26 cellular contexts compared by ENCODE assay signal in the genomic region with DNA sequence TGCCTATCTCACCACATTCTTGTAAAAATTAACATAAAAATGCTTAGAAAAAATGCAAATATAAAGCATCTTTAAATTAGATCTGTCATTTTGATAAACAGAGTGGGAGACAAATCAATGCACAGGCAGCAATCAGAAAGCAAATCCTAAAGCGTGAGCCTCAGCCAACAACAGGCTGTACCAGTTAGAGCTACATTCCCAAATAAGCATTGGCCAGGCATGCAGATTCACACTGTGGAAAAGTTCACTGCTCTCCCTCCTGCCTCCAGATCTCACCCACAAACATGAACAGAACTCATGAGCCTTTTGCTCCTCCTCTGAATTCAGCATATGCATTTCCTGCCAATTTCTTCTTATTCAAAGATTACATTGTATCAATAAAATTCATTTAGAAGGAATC.
DNase-seq lines count a peak whose midpoint lies in the region; ATAC-seq, FAIRE-seq and TF ChIP-seq lines count a peak whose summit lies in the region.
"Had no signal": no experiment of that assay in that cellular context is flagged by ENCODE, and none has a peak within 500 bp of the region (broad histone marks: within the 10 kb centered on the region; RNA-seq: fewer than 3 reads in every experiment).

No MANE protein-coding gene starts in this region.

- no peak overlapping the region for H2BK120ac ChIP-seq in mesendoderm (ENCODE audit: low read depth, low read length)

- no peaks in the 10 kb centered on the region for H3K79me1 ChIP-seq in mesendoderm (ENCODE audit: low read length)

- peak; percentile 63 for ATAC-seq in GM23338
- peak; percentile 55 for ATAC-seq in WTC11
- ATAC-seq: GM12878 had no signal

- H2AK5ac ChIP-seq in mesendoderm (ENCODE audit: low read length), result no peak overlapping the region

- H3K4me1 ChIP-seq in GM23338 (ENCODE audit: insufficient read depth) (peaks cover 26% of the 10 kb centered on the region), mesendoderm (ENCODE audit: control insufficient read depth, low read depth, low read length) (no peaks in the 10 kb centered on the region)
- H3K4me1 ChIP-seq: BE2C, BLaER1 had no signal

- CTCF ChIA-PET in WTC11 (lab: Charles Lee), result no interaction called here

- H3K27me3 Mint-ChIP-seq in GM23338 (ENCODE audit: insufficient read depth, low read depth, poor library complexity) (peaks cover 5% of the 10 kb centered on the region), WTC11 (ENCODE audit: low read depth) (no peaks in the 10 kb centered on the region; the same call in 1 of the 2 replicates)
- H3K27me3 Mint-ChIP-seq: CD4-positive, alpha-beta memory T cell; CD4-positive, CD25-positive, alpha-beta regulatory T cell; CD8-positive, alpha-beta memory T cell had no signal

- no peak for TF ChIP-seq CTCF in GM23338 (conservative IDR thresholded peaks at IDR 0.05; ENCODE audit: low read depth in 2 of 2)
- no peak for TF ChIP-seq CTCF in WTC11 (IDR thresholded peaks at IDR 0.05)

- POLR2A ChIA-PET in WTC11 (lab: Charles Lee), result no interaction called here

- H3K4me3 ChIP-seq in GM23338 (no peak overlapping the region), mesendoderm (ENCODE audit: low read length) (no peak overlapping the region)
- H3K4me3 ChIP-seq: BLaER1, GM12878 had no signal

- H3K4me3 Mint-ChIP-seq in GM23338, result 0 out of 3 replicates have a peak overlapping the region, but pooled peaks have one; percentile 14
- no peak overlapping the region for H3K4me3 Mint-ChIP-seq in WTC11
- H3K4me3 Mint-ChIP-seq: CD14-positive monocyte; CD4-positive, alpha-beta memory T cell; CD4-positive, CD25-positive, alpha-beta regulatory T cell; CD8-positive, alpha-beta memory T cell had no signal

- peaks cover 14% of the 10 kb centered on the region; the same call in 2 of the 3 replicates for H3K9me3 Mint-ChIP-seq in GM23338
- peaks cover 16% of the 10 kb centered on the region for H3K9me3 Mint-ChIP-seq in WTC11

- H2BK5ac ChIP-seq in mesendoderm (ENCODE audit: low read length), result no peak overlapping the region

- no peak overlapping the region for H3K27ac ChIP-seq in GM23338 (ENCODE audit: low read depth)
- no peak overlapping the region for H3K27ac ChIP-seq in mesendoderm (ENCODE audit: low read depth, low read length)
- H3K27ac ChIP-seq: BLaER1 had no signal

- peak overlapping the region; percentile 25 for H3K56ac ChIP-seq in mesendoderm (ENCODE audit: low read length)

- H3K27ac Mint-ChIP-seq in GM23338 (0 out of 2 replicates have a peak overlapping the region, but pooled peaks have one; percentile 29), WTC11 (peak overlapping the region; percentile 1)
- H3K27ac Mint-ChIP-seq: CD4-positive, alpha-beta memory T cell; CD4-positive, CD25-positive, alpha-beta regulatory T cell; CD8-positive, alpha-beta memory T cell had no signal

- 0 out of 2 replicates have a peak, but pooled peaks cover 3% of the 10 kb centered on the region for H3K36me3 ChIP-seq in GM23338 (ENCODE audit: insufficient read depth)
- H3K36me3 ChIP-seq in mesendoderm (ENCODE audit: control insufficient read depth, insufficient read depth, low read length), result no peaks in the 10 kb centered on the region
- H3K36me3 ChIP-seq: BE2C, BLaER1 had no signal

- no peak overlapping the region for H3K9ac ChIP-seq in mesendoderm (ENCODE audit: low read length)
- H3K9ac ChIP-seq: BLaER1 had no signal

- H3K4me2 ChIP-seq in GM23338, result peak overlapping the region; percentile 11; the same call in 1 of the 2 replicates
- no peak overlapping the region for H3K4me2 ChIP-seq in mesendoderm (ENCODE audit: low read length)
- H3K4me2 ChIP-seq: BLaER1 had no signal

- H3F3A ChIP-seq in GM23338 (replicated peaks; ENCODE audit: low read depth), result no peaks in the 10 kb centered on the region

- no peaks in the 10 kb centered on the region for H4K20me1 ChIP-seq in GM23338 (replicated peaks; ENCODE audit: insufficient read depth)
- H4K20me1 ChIP-seq: BLaER1 had no signal

- FAIRE-seq in GM19239 (lab: Jason Lieb, UNC), result no peak
- FAIRE-seq: A204.1, GM12878, GM12892, GM18507 had no signal

- no peak overlapping the region for H4K5ac ChIP-seq in mesendoderm (ENCODE audit: low read length)

- no peak overlapping the region for H2BK15ac ChIP-seq in mesendoderm (replicated peaks; ENCODE audit: low read depth)

- WGBS in mesendoderm (ENCODE audit: extremely low coverage, insufficient coverage, low lambda C conversion rate), result no CpG with 5 or more reads among the region's 1 CpG

- DNase-seq in GM23338 (ENCODE audit: low spot score) (no peak), WTC11 (ENCODE audit: low spot score) (no peak), mesendoderm (no peak), NCI-H82 (lab: John Stamatoyannopoulos, UW) (no peak), GM19239 (ENCODE audit: insufficient read length, low spot score) (no peak)
- DNase-seq: 8988T; ACHN; BE2C; C1 segment of cervical spinal cord; CD4-positive, alpha-beta memory T cell; CD4-positive, CD25-positive, alpha-beta regulatory T cell; CD8-positive, alpha-beta memory T cell; COR-L47; DMS 273 treated with DMSO at 0.1 percent for 48 hours; DMS153; DMS53; DMS79; DND-41; EL; GDM1 had no signal

- H4K8ac ChIP-seq in mesendoderm (ENCODE audit: low read depth, low read length), result no peak overlapping the region

- H2AFZ ChIP-seq in GM23338, result no peak overlapping the region

- H3K36me3 Mint-ChIP-seq in GM23338 (ENCODE audit: low read depth) (peaks cover 6% of the 10 kb centered on the region; the same call in 2 of the 3 replicates), WTC11 (peaks cover 12% of the 10 kb centered on the region)
- H3K36me3 Mint-ChIP-seq: CD14-positive monocyte; CD4-positive, alpha-beta memory T cell; CD4-positive, CD25-positive, alpha-beta regulatory T cell; CD8-positive, alpha-beta memory T cell had no signal

- no peak overlapping the region for H3K18ac ChIP-seq in mesendoderm (ENCODE audit: low read length)

- H3K4ac ChIP-seq in mesendoderm (ENCODE audit: low read depth, low read length), result no peak overlapping the region

- H3K23ac ChIP-seq in mesendoderm (ENCODE audit: low read length), result no peak overlapping the region

- H3K27me3 ChIP-seq in GM23338 (ENCODE audit: insufficient read depth), result no peaks in the 10 kb centered on the region
- H3K27me3 ChIP-seq in mesendoderm (ENCODE audit: insufficient read depth, low read length, poor library complexity), result no peaks in the 10 kb centered on the region
- H3K27me3 ChIP-seq: BE2C, BLaER1 had no signal

- H3K79me2 ChIP-seq in GM23338 (replicated peaks; ENCODE audit: insufficient read depth) (no peaks in the 10 kb centered on the region), mesendoderm (ENCODE audit: control insufficient read depth, insufficient read depth, low read length) (no peaks in the 10 kb centered on the region)

- H3K9me2 ChIP-seq in GM23338 (ENCODE audit: insufficient read depth), result peaks cover 8% of the 10 kb centered on the region; the same call in 1 of the 2 replicates

- peaks cover 37% of the 10 kb centered on the region for H3K4me1 Mint-ChIP-seq in GM23338
- peaks cover 32% of the 10 kb centered on the region for H3K4me1 Mint-ChIP-seq in WTC11
- H3K4me1 Mint-ChIP-seq: CD14-positive monocyte; CD4-positive, alpha-beta memory T cell; CD4-positive, CD25-positive, alpha-beta regulatory T cell; CD8-positive, alpha-beta memory T cell had no signal

TF ChIP-seq in GM23338, 12 proteins besides CTCF, POLR2A, EP300 and RAD21 (continues in another document):
- TF ChIP-seq EZH2phosphoT487 (IDR thresholded peaks at IDR 0.05; ENCODE audit: unreplicated experiment) (no peak), ETS1 (IDR thresholded peaks at IDR 0.05) (no peak), POLR2AphosphoS5 (IDR thresholded peaks at IDR 0.05; ENCODE audit: low read depth) (no peak), STAT1 (IDR thresholded peaks at IDR 0.05; ENCODE audit: unreplicated experiment) (no peak), NANOG (IDR thresholded peaks at IDR 0.05; ENCODE audit: borderline replicate concordance) (no peak), EZH2 (IDR thresholded peaks at IDR 0.05; ENCODE audit: low read depth, unreplicated experiment) (no peak), CREB1 (CRISPR knock-in tag; IDR thresholded peaks at IDR 0.05; ENCODE audit: low read depth) (no peak), ZNF331 (CRISPR knock-in tag; IDR thresholded peaks at IDR 0.05; ENCODE audit: low read depth) (no peak)

TF ChIP-seq in WTC11, 78 proteins besides CTCF, POLR2A, EP300 and RAD21 (continues in another document):
- TF ChIP-seq ETV6 (CRISPR knock-in tag; IDR thresholded peaks at IDR 0.05) (no peak), ZNF121 (CRISPR knock-in tag; IDR thresholded peaks at IDR 0.05) (no peak), GTF2I (CRISPR knock-in tag; conservative IDR thresholded peaks at IDR 0.05) (no peak), ESRRA (CRISPR knock-in tag; IDR thresholded peaks at IDR 0.05; ENCODE audit: borderline replicate concordance) (no peak), NR3C1 (CRISPR knock-in tag; conservative IDR thresholded peaks at IDR 0.05; ENCODE audit: low read depth) (no peak), ZMAT4 (CRISPR knock-in tag; IDR thresholded peaks at IDR 0.05) (no peak), NFATC4 (CRISPR knock-in tag; IDR thresholded peaks at IDR 0.05) (no peak)
- TF ChIP-seq, protein P1, sequence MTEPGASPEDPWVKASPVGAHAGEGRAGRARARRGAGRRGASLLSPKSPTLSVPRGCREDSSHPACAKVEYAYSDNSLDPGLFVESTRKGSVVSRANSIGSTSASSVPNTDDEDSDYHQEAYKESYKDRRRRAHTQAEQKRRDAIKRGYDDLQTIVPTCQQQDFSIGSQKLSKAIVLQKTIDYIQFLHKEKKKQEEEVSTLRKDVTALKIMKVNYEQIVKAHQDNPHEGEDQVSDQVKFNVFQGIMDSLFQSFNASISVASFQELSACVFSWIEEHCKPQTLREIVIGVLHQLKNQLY (CRISPR knock-in tag; IDR thresholded peaks at IDR 0.05), result no peak
